Comparison of ENCODE assay signal across 1 cellular context in genomic region chr16:90043526-90043925, GRCh38.
TF ChIP-seq lines count a peak whose summit lies in the region.

No MANE protein-coding gene starts in this region.

TF ChIP-seq in HCT116, 20 proteins besides CTCF, POLR2A, EP300 and RAD21:
- TF ChIP-seq EZH2phosphoT487 (IDR thresholded peaks at IDR 0.05; ENCODE audit: borderline replicate concordance) (no peak), YY1 (IDR thresholded peaks at IDR 0.05; ENCODE audit: extremely low read depth, insufficient replicate concordance, low read depth, low read length) (no peak), CBX3 (IDR thresholded peaks at IDR 0.05; ENCODE audit: low read depth) (no peak), ELF1 (IDR thresholded peaks at IDR 0.05; ENCODE audit: borderline replicate concordance, low read depth) (no peak), TCF7L2 (IDR thresholded peaks at IDR 0.05; ENCODE audit: borderline replicate concordance, extremely low read depth, insufficient read depth, insufficient read length) (no peak), EGR1 (IDR thresholded peaks at IDR 0.05; ENCODE audit: low read depth) (no peak), ZFX (IDR thresholded peaks at IDR 0.05) (no peak), FOSL1 (IDR thresholded peaks at IDR 0.05; ENCODE audit: low read depth) (no peak), EZH2 (IDR thresholded peaks at IDR 0.05) (no peak), SIN3A (IDR thresholded peaks at IDR 0.05; ENCODE audit: low read depth) (no peak), ZNF274 (IDR thresholded peaks at IDR 0.05; ENCODE audit: low read depth, low read length) (no peak), JUND (IDR thresholded peaks at IDR 0.05) (no peak), POLR2AphosphoS5 (IDR thresholded peaks at IDR 0.05; ENCODE audit: low read depth, low read length) (no peak), CEBPB (IDR thresholded peaks at IDR 0.05; ENCODE audit: low read depth) (no peak), SP1 (IDR thresholded peaks at IDR 0.05; ENCODE audit: low read depth) (no peak), SRF (IDR thresholded peaks at IDR 0.05; ENCODE audit: low read depth) (no peak), MAX (IDR thresholded peaks at IDR 0.05) (no peak)
- TF ChIP-seq, protein P1, sequence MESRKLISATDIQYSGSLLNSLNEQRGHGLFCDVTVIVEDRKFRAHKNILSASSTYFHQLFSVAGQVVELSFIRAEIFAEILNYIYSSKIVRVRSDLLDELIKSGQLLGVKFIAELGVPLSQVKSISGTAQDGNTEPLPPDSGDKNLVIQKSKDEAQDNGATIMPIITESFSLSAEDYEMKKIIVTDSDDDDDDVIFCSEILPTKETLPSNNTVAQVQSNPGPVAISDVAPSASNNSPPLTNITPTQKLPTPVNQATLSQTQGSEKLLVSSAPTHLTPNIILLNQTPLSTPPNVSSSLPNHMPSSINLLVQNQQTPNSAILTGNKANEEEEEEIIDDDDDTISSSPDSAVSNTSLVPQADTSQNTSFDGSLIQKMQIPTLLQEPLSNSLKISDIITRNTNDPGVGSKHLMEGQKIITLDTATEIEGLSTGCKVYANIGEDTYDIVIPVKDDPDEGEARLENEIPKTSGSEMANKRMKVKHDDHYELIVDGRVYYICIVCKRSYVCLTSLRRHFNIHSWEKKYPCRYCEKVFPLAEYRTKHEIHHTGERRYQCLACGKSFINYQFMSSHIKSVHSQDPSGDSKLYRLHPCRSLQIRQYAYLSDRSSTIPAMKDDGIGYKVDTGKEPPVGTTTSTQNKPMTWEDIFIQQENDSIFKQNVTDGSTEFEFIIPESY (IDR thresholded peaks at IDR 0.05; ENCODE audit: extremely low read depth, insufficient replicate concordance, low read length): no peak
- TF ChIP-seq, protein P2, sequence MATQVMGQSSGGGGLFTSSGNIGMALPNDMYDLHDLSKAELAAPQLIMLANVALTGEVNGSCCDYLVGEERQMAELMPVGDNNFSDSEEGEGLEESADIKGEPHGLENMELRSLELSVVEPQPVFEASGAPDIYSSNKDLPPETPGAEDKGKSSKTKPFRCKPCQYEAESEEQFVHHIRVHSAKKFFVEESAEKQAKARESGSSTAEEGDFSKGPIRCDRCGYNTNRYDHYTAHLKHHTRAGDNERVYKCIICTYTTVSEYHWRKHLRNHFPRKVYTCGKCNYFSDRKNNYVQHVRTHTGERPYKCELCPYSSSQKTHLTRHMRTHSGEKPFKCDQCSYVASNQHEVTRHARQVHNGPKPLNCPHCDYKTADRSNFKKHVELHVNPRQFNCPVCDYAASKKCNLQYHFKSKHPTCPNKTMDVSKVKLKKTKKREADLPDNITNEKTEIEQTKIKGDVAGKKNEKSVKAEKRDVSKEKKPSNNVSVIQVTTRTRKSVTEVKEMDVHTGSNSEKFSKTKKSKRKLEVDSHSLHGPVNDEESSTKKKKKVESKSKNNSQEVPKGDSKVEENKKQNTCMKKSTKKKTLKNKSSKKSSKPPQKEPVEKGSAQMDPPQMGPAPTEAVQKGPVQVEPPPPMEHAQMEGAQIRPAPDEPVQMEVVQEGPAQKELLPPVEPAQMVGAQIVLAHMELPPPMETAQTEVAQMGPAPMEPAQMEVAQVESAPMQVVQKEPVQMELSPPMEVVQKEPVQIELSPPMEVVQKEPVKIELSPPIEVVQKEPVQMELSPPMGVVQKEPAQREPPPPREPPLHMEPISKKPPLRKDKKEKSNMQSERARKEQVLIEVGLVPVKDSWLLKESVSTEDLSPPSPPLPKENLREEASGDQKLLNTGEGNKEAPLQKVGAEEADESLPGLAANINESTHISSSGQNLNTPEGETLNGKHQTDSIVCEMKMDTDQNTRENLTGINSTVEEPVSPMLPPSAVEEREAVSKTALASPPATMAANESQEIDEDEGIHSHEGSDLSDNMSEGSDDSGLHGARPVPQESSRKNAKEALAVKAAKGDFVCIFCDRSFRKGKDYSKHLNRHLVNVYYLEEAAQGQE (IDR thresholded peaks at IDR 0.05; ENCODE audit: low read depth): no peak
- TF ChIP-seq, protein P3, sequence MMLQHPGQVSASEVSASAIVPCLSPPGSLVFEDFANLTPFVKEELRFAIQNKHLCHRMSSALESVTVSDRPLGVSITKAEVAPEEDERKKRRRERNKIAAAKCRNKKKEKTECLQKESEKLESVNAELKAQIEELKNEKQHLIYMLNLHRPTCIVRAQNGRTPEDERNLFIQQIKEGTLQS (IDR thresholded peaks at IDR 0.05): no peak
